30 cellular contexts compared by ENCODE assay signal in the genomic region with DNA sequence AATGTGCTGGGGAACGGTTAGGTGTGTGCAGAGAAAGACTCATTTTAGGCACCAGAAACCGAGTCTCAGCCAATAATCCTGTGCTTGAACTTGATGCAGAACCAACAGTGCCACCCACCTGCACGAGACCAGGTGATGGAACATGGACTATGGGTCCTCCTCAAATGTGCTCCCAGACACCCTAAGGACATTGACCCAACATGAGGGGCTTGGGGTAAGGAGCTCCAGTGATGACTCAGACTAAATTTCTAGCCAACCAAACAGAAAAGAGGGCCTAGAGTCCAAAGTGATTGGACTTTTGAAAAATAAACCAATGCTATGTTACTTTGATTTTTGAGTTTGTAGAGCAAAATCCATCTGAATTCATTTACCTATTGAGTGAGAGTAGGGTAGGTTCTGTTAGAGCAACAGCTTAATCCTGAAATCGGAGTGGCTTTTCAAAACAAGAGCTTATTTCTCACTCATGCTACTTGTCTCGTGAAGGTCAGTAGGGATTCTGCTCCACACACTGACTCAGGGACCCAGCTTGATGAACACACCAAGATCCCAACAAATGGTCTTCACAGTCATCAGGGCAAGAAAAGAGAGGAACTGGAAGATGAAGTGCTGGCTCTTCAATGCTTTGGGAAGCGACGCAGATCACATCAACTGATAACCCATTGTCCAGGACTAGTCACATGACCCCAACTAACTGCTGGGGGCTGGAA. TPM values are rescaled to one million over a fixed set of nuclear protein-coding genes. Genes with fewer than 3 reads are reported as not detected.
A peak's percentile ranks its signal among the peaks of the same experiment; 100 is the strongest.
DNase-seq lines count a peak whose midpoint lies in the region; ATAC-seq, FAIRE-seq and TF ChIP-seq lines count a peak whose summit lies in the region.
"Had no signal": no experiment of that assay in that cellular context is flagged by ENCODE, and none has a peak within 500 bp of the region (broad histone marks: within the 10 kb centered on the region; RNA-seq: fewer than 3 reads in every experiment).

No MANE protein-coding gene starts in this region.

- TF ChIP-seq CTCF in upper lobe of right lung (IDR thresholded peaks at IDR 0.05), result no peak

- H3K79me1 ChIP-seq in trophoblast cell (ENCODE audit: low read length), result peaks cover 8% of the 10 kb centered on the region

- no peak overlapping the region for H3K4me2 ChIP-seq in trophoblast cell (ENCODE audit: low read length)
- H3K4me2 ChIP-seq: PC-9 had no signal

- H3K9ac ChIP-seq in trophoblast cell (ENCODE audit: low read length), result no peak overlapping the region

- intact Hi-C loops in upper lobe of right lung (cut with DNase I), result no loop called here

- no peak overlapping the region for H2AFZ ChIP-seq in trophoblast cell (ENCODE audit: insufficient read depth, low read length, poor library complexity)
- H2AFZ ChIP-seq: PC-9 had no signal

- ATAC-seq in left lobe of liver, result peak; percentile 35
- ATAC-seq in upper lobe of right lung, result no peak
- no peak for ATAC-seq in HG02973 (IDR thresholded peaks at IDR 0.05; ENCODE audit: unreplicated experiment)
- ATAC-seq: activated CD8-positive, alpha-beta T cell treated with anti-CD3 and anti-CD28 coated beads for 36 hours; naive thymus-derived CD4-positive, alpha-beta T cell; stimulated activated naive CD8-positive, alpha-beta T cell treated with anti-CD3 and anti-CD28 coated beads, Interleukin-15, Interleukin-2, amounts not matched to agents 100 U/mL and 50 U/mL, for 24 hours had no signal

- peaks cover 2% of the 10 kb centered on the region for H3K9me3 ChIP-seq in trophoblast cell (ENCODE audit: insufficient read depth, low read depth, low read length)
- H3K9me3 ChIP-seq in upper lobe of right lung, result no peaks in the 10 kb centered on the region
- H3K9me3 ChIP-seq: adrenal gland, body of pancreas, thoracic aorta had no signal

- H2BK5ac ChIP-seq in trophoblast cell (ENCODE audit: low read depth, low read length, poor library complexity), result peak overlapping the region; percentile 37

- H3K36me3 ChIP-seq in trophoblast cell (ENCODE audit: control insufficient read depth in 1 of 2, insufficient read depth in 2 of 2, low read length in 2 of 2), result no peaks in the 10 kb centered on the region
- no peaks in the 10 kb centered on the region for H3K36me3 ChIP-seq in upper lobe of right lung
- H3K36me3 ChIP-seq: adrenal gland, thoracic aorta had no signal

- H3K4me3 ChIP-seq in trophoblast cell (ENCODE audit: low read depth, low read length) (peak overlapping the region; percentile 37), upper lobe of right lung (no peak overlapping the region)
- H3K4me3 ChIP-seq: adrenal gland, body of pancreas, dorsolateral prefrontal cortex, PC-9, thoracic aorta had no signal

- H3K79me2 ChIP-seq in trophoblast cell (ENCODE audit: control insufficient read depth, insufficient read depth, low read length, poor library complexity), result peaks cover 3% of the 10 kb centered on the region

- H3K23ac ChIP-seq in trophoblast cell (ENCODE audit: low read length), result no peak overlapping the region

- H4K91ac ChIP-seq in trophoblast cell (ENCODE audit: low read depth, low read length), result no peak overlapping the region

- H2AK5ac ChIP-seq in trophoblast cell (ENCODE audit: low read length), result no peak overlapping the region

- H4K12ac ChIP-seq in trophoblast cell (ENCODE audit: low read depth, low read length), result no peak overlapping the region

- H3K4me1 ChIP-seq in trophoblast cell (ENCODE audit: control insufficient read depth in 1 of 2, insufficient read depth in 2 of 2, low read length in 2 of 2) (peaks cover 15 to 31% of the 10 kb centered on the region in 2 experiments), upper lobe of right lung (peaks cover 28% of the 10 kb centered on the region)
- H3K4me1 ChIP-seq: adrenal gland, body of pancreas had no signal

- FAIRE-seq in GM12891 (lab: Jason Lieb, UNC), result no peak
- FAIRE-seq: G401.6 had no signal

- no peak overlapping the region for H3K4ac ChIP-seq in trophoblast cell (ENCODE audit: low read depth, low read length)

- peak overlapping the region; percentile 18 for H2BK12ac ChIP-seq in trophoblast cell (ENCODE audit: low read length)

- no peaks in the 10 kb centered on the region for H3K27me3 ChIP-seq in trophoblast cell (ENCODE audit: insufficient read depth, low read length)
- no peaks in the 10 kb centered on the region for H3K27me3 ChIP-seq in upper lobe of right lung
- H3K27me3 ChIP-seq: adrenal gland, body of pancreas had no signal

- no peak overlapping the region for H2BK120ac ChIP-seq in trophoblast cell (ENCODE audit: insufficient read depth, low read length, poor library complexity)

- DNase-seq in left lobe of liver (ENCODE audit: low spot score) (no peak), trophoblast cell (no peak), upper lobe of right lung (no peak), GM12891 (ENCODE audit: insufficient read length, low spot score) (no peak)
- DNase-seq in stimulated activated CD4-positive, alpha-beta T cell treated with anti-CD3 and anti-CD28 coated beads, Interleukin-4, amount 100 ng/mL, for 4 hours, result no peak
- DNase-seq: activated CD4-positive, alpha-beta T cell treated with anti-CD3 and anti-CD28 coated beads for 1 hour; activated CD8-positive, alpha-beta memory T cell treated with anti-CD3 and anti-CD28 coated beads, Interleukin-2, amount 50 U/mL, for 48 hours; activated CD8-positive, alpha-beta T cell treated with anti-CD3 and anti-CD28 coated beads for 36 hours; activated naive CD4-positive, alpha-beta T cell treated with Interleukin-2 at 50 U/mL for 16 hours; DMS79; dorsolateral prefrontal cortex; midbrain; naive thymus-derived CD4-positive, alpha-beta T cell; NCI-H146; NCI-H345; nucleus accumbens; PC-9; Right ventricle myocardium superior; stimulated activated naive CD8-positive, alpha-beta T cell treated with anti-CD3 and anti-CD28 coated beads, Interleukin-15, Interleukin-2, amounts not matched to agents 100 U/mL and 50 U/mL, for 24 hours; T-helper 2 cell had no signal

- no peak for TF ChIP-seq POLR2A in GM12891 (IDR thresholded peaks at IDR 0.05; ENCODE audit: low read depth, low read length)

- H3K27ac ChIP-seq in adipose tissue (ENCODE audit: low read depth, low read length) (peak overlapping the region; percentile 39), trophoblast cell (ENCODE audit: low read depth, low read length) (no peak overlapping the region), upper lobe of right lung (peak overlapping the region; percentile 74)
- H3K27ac ChIP-seq: C4-2B, dorsolateral prefrontal cortex, PC-9 had no signal

- 89 to 94% (median 93%) methylated on average over 7 of the region's 7 CpGs for WGBS in adipose tissue, 3 donors
- no CpG with 5 or more reads among the region's 7 CpGs for WGBS in trophoblast cell (ENCODE audit: extremely low coverage, insufficient coverage, insufficient read length)

- H4K8ac ChIP-seq in trophoblast cell (ENCODE audit: low read depth, low read length), result no peak overlapping the region

- H3K18ac ChIP-seq in trophoblast cell (ENCODE audit: low read length), result peak overlapping the region; percentile 5

- no peak overlapping the region for H3K14ac ChIP-seq in trophoblast cell (ENCODE audit: low read length)

TF ChIP-seq in GM12891, 5 proteins besides CTCF, POLR2A, EP300 and RAD21:
- TF ChIP-seq SPI1 (IDR thresholded peaks at IDR 0.05; ENCODE audit: low read depth, low read length) (no peak), PAX5 (IDR thresholded peaks at IDR 0.05; ENCODE audit: insufficient read depth, low read length, severe bottlenecking) (no peak), TAF1 (IDR thresholded peaks at IDR 0.05; ENCODE audit: low read depth, low read length) (no peak), POU2F2 (IDR thresholded peaks at IDR 0.05; ENCODE audit: low read depth, low read length) (no peak), POLR2AphosphoS5 (IDR thresholded peaks at IDR 0.05; ENCODE audit: low read depth, low read length) (no peak)

RNA-seq across cellular contexts. Expression of a gene that starts 21.8 kb away (rescaled TPM):
- 10 to 100 TPM in 2 of 3 donors, 1 to 10 TPM in 1; 2.1 to 24.1 (median 21.7) TPM for polyA plus RNA-seq in adipose tissue
- 52.4 TPM for total RNA-seq in left lobe of liver
- polyA plus RNA-seq in trophoblast cell (2013), result 15.7 and 19.5 TPM in 2 replicates
- 43.3 TPM for total RNA-seq in upper lobe of right lung
- 0.05 TPM for polyA plus RNA-seq in GM12891 (2012; ENCODE audit: low read depth, missing spikeins)
- total RNA-seq: activated CD8-positive, alpha-beta T cell treated with anti-CD3 and anti-CD28 coated beads for 36 hours; activated T-helper 1 cell treated with anti-CD3 and anti-CD28 coated beads, Interleukin-12 subunit alpha, Interleukin-12 subunit beta, Interleukin-2, Interleukin-4 antibody, amounts not matched to agents 30 ng/mL and 10 ng/mL and 1 ng/mL, durations not matched to agents 14 hours and 24 hours and 36 hours; PC-9; pulmonary artery endothelial cell had no signal
- polyA plus RNA-seq: IgD-negative memory B cell; naive thymus-derived CD4-positive, alpha-beta T cell had no signal
